19 cellular contexts compared by ENCODE assay signal in genomic region chr2:231359484-231359883, GRCh38. TPM values are rescaled to one million over a fixed set of nuclear protein-coding genes. Genes with fewer than 3 reads are reported as not detected.
DNase-seq lines count a peak whose midpoint lies in the region; ATAC-seq and TF ChIP-seq lines count a peak whose summit lies in the region.
"Had no signal": no experiment of that assay in that cellular context is flagged by ENCODE, and none has a peak within 500 bp of the region (broad histone marks: within the 10 kb centered on the region; RNA-seq: fewer than 3 reads in every experiment).

No MANE protein-coding gene starts in this region.

- no peak overlapping the region for H3K18ac ChIP-seq in mesendoderm (ENCODE audit: low read length)

- H3K4me3 ChIP-seq in left ventricle myocardium inferior: no peak overlapping the region
- H3K4me3 ChIP-seq in coronary artery: no peak overlapping the region
- no peak overlapping the region for H3K4me3 ChIP-seq in mesendoderm (ENCODE audit: low read length)
- H3K4me3 ChIP-seq in SJCRH30: no peak overlapping the region

- H3K36me3 ChIP-seq in left ventricle myocardium inferior (no peaks in the 10 kb centered on the region), mesendoderm (ENCODE audit: control insufficient read depth, insufficient read depth, low read length) (no peaks in the 10 kb centered on the region), SJCRH30 (no peaks in the 10 kb centered on the region)

- H3K27ac ChIP-seq in left ventricle myocardium inferior (replicated peaks) (no peak overlapping the region), coronary artery (no peak overlapping the region), mesendoderm (ENCODE audit: low read depth, low read length) (no peak overlapping the region), SJCRH30 (no peak overlapping the region)

- H3K23ac ChIP-seq in mesendoderm (ENCODE audit: low read length): no peak overlapping the region

- no peak overlapping the region for H2AK5ac ChIP-seq in mesendoderm (ENCODE audit: low read length)

- H4K8ac ChIP-seq in mesendoderm (ENCODE audit: low read depth, low read length): no peak overlapping the region

- no peaks in the 10 kb centered on the region for H3K79me2 ChIP-seq in mesendoderm (ENCODE audit: control insufficient read depth, insufficient read depth, low read length)

- no peak overlapping the region for H3K9ac ChIP-seq in mesendoderm (ENCODE audit: low read length)

- no peaks in the 10 kb centered on the region for H3K79me1 ChIP-seq in mesendoderm (ENCODE audit: low read length)

- peak; percentile 11 for DNase-seq in Right ventricle myocardium inferior (ENCODE audit: missing footprints)
- DNase-seq in left ventricle myocardium inferior: no peak
- DNase-seq in coronary artery (ENCODE audit: low spot score): peak; percentile 41
- no peak for DNase-seq in mesendoderm
- no peak for DNase-seq in activated CD4-positive, alpha-beta T cell treated with anti-CD3 and anti-CD28 coated beads, Interleukin-2, amount 50 U/mL, for 1 hour
- no peak for DNase-seq in 8988T
- DNase-seq in SHP77 treated with DMSO at 0.1 percent for 48 hours (lab: John Stamatoyannopoulos, UW): no peak
- no peak for DNase-seq in SJCRH30
- DNase-seq: CD4-positive, CD25-positive, alpha-beta regulatory T cell; COR-L47; DND-41; KBM-7; NCI-H2107; NCI-H2227 treated with DMSO at 0.1 percent for 48 hours; NCI-H510A treated with DMSO at 0.1 percent for 48 hours; NCI-H774; OCI-M1; RPMI8226 had no signal

- peak overlapping the region; percentile 11 for H3K56ac ChIP-seq in mesendoderm (ENCODE audit: low read length)

- H3K4ac ChIP-seq in mesendoderm (ENCODE audit: low read depth, low read length): no peak overlapping the region

- no peak overlapping the region for H2BK5ac ChIP-seq in mesendoderm (ENCODE audit: low read length)

- WGBS in mesendoderm (ENCODE audit: extremely low coverage, insufficient coverage, low lambda C conversion rate): no CpG with 5 or more reads among the region's 10 CpGs

- H3K4me2 ChIP-seq in mesendoderm (ENCODE audit: low read length): no peak overlapping the region

- H2BK15ac ChIP-seq in mesendoderm (replicated peaks; ENCODE audit: low read depth): no peak overlapping the region

- H3K9me3 ChIP-seq in left ventricle myocardium inferior (replicated peaks) (no peaks in the 10 kb centered on the region), SJCRH30 (replicated peaks) (no peaks in the 10 kb centered on the region)

- no peaks in the 10 kb centered on the region for H3K27me3 ChIP-seq in left ventricle myocardium inferior (ENCODE audit: low read depth)
- H3K27me3 ChIP-seq in mesendoderm (ENCODE audit: insufficient read depth, low read length, poor library complexity): no peaks in the 10 kb centered on the region
- H3K27me3 ChIP-seq in SJCRH30: no peaks in the 10 kb centered on the region

- peaks cover 18% of the 10 kb centered on the region for H3K4me1 ChIP-seq in left ventricle myocardium inferior
- peaks cover 8% of the 10 kb centered on the region for H3K4me1 ChIP-seq in mesendoderm (ENCODE audit: control insufficient read depth, low read depth, low read length)
- peaks cover 12% of the 10 kb centered on the region for H3K4me1 ChIP-seq in SJCRH30

- H4K5ac ChIP-seq in mesendoderm (ENCODE audit: low read length): no peak overlapping the region

- no peak overlapping the region for H2BK120ac ChIP-seq in mesendoderm (ENCODE audit: low read depth, low read length)

- intact Hi-C loops in Right ventricle myocardium inferior (cut with DNase I) (no loop called here), left ventricle myocardium inferior (cut with micrococcal nuclease) (no loop called here)

- TF ChIP-seq CTCF in left ventricle myocardium inferior (IDR thresholded peaks at IDR 0.05; ENCODE audit: borderline replicate concordance) (no peak), coronary artery (IDR thresholded peaks at IDR 0.05) (no peak)

- ATAC-seq in Right ventricle myocardium inferior: no peak

RNA-seq across cellular contexts. Expression of gene B3GNT7, which starts 36.0 kb away (rescaled TPM):
- 9.1 TPM for total RNA-seq in Right ventricle myocardium inferior
- 2.4 TPM for total RNA-seq in left ventricle myocardium inferior
- polyA plus RNA-seq in mesendoderm (2013, experiment 1 of 2): 121 TPM
- 118 TPM for polyA plus RNA-seq in mesendoderm (2013, experiment 2 of 2)
- total RNA-seq in SJCRH30 (2014; rRNA removed; shearing (Covaris generic)): 0.04 TPM in 1 of 2 replicates, not detected in the other
- total RNA-seq: A172; CD4-positive, CD25-positive, alpha-beta regulatory T cell had no signal
- polyA plus RNA-seq: CD4-positive, CD25-positive, alpha-beta regulatory T cell had no signal

Comparison
In these comparisons a context has a peak if more than half of its experiments do, and no peak if none do; other contexts are left out.
1. DNase-seq: peak in Right ventricle myocardium inferior (single experiment) and coronary artery (single experiment); none in left ventricle myocardium inferior (single experiment), mesendoderm (single experiment), activated CD4-positive, alpha-beta T cell treated with anti-CD3 and anti-CD28 coated beads, Interleukin-2, amount 50 U/mL, for 1 hour (single experiment), 8988T (single experiment), SHP77 treated with DMSO at 0.1 percent for 48 hours (single experiment) and SJCRH30 (0 of 2).